ENCODE assay signal across 7 cellular contexts in the genomic region with DNA sequence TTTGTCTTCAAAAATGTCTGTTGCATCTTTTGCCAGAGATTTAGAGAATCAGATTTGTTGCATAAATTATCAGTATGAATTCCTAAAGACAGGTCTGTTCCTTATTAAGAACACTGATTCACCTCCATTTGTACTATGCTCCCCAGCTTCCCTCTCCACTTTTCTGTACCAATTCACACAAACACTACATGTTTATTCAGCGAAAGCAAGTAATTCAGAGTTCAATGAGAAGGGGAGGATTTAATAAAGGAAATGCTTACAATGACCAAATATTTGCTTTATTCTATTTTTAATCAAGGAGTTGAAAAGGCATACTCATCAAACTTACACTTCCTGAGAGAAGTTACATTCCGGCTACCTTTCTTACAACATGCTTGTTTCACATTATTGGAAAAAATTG.
DNase-seq lines count a peak whose midpoint lies in the region; ATAC-seq, FAIRE-seq and TF ChIP-seq lines count a peak whose summit lies in the region.
"Not testable (repeated sequence)": the region's sequence is repeated elsewhere in the genome, so short reads cannot be mapped to it uniquely, and the experiment has no call there.

No MANE protein-coding gene starts in this region.

- not testable (repeated sequence) for H3K9me3 ChIP-seq in PC-3 (ENCODE audit: low read length); endothelial cell of umbilical vein (replicated peaks; ENCODE audit: control insufficient read depth, insufficient read depth, low read length); left lung; right lobe of liver; lower lobe of right lung; upper lobe of right lung

- not testable (repeated sequence) for H3K9ac ChIP-seq in PC-3 (ENCODE audit: low read length); endothelial cell of umbilical vein (replicated peaks; ENCODE audit: extremely low read depth, insufficient read depth, low read length)

- not testable (repeated sequence) for H3K4me1 ChIP-seq in PC-3 (ENCODE audit: insufficient read depth, low read length); endothelial cell of umbilical vein (ENCODE audit: control insufficient read depth, extremely low read depth, insufficient read depth, low read length); left lung; right lobe of liver; lower lobe of right lung; upper lobe of right lung

- not testable (repeated sequence) for H3K4me2 ChIP-seq in PC-3 (ENCODE audit: low read length); endothelial cell of umbilical vein (ENCODE audit: insufficient read depth, low read length)

- not testable (repeated sequence) for TF ChIP-seq POLR2A in endothelial cell of umbilical vein (IDR thresholded peaks at IDR 0.05; ENCODE audit: low read depth, low read length); right lobe of liver (IDR thresholded peaks at IDR 0.05)

- H3K4me3 ChIP-seq in PC-3 (ENCODE audit: low read length); endothelial cell of umbilical vein (replicated peaks in 1 of 3; ENCODE audit: insufficient read depth in 1 of 3, low read depth in 1 of 3, low read length in 3 of 3); left lung; right lobe of liver; lower lobe of right lung; upper lobe of right lung: not testable (repeated sequence)

- not testable (repeated sequence) for TF ChIP-seq CTCF in PC-3 (conservative IDR thresholded peaks at IDR 0.05; ENCODE audit: low read depth, low read length); endothelial cell of umbilical vein (IDR thresholded peaks at IDR 0.05; ENCODE audit: extremely low read depth in 1 of 2, insufficient read depth in 1 of 2, low read depth in 1 of 2, low read length in 2 of 2); left lung (IDR thresholded peaks at IDR 0.05); right lobe of liver (IDR thresholded peaks at IDR 0.05); lower lobe of right lung (IDR thresholded peaks at IDR 0.05); upper lobe of right lung (IDR thresholded peaks at IDR 0.05)

- DNase-seq in PC-3; endothelial cell of umbilical vein (ENCODE audit: low read depth, low spot score); left lung; right lobe of liver; lower lobe of right lung; upper lobe of right lung: not testable (repeated sequence)

- WGBS in right lobe of liver (ENCODE audit: insufficient coverage, low coverage, low lambda C conversion rate, missing lambda C conversion rate) = 13% methylated on average over 1 of the region's 2 CpGs

- dilution Hi-C loops in endothelial cell of umbilical vein (cut with MboI; ENCODE audit: extremely low pct_ligation_motif_present, low sequenced_read_pairs) = not testable (repeated sequence)

- intact Hi-C loops in PC-3 (cut with micrococcal nuclease); endothelial cell of umbilical vein (cut with micrococcal nuclease); left lung (cut with DNase I); right lobe of liver (cut with DNase I); lower lobe of right lung (cut with DNase I); upper lobe of right lung (cut with DNase I): not testable (repeated sequence)

- H3K9me1 ChIP-seq in endothelial cell of umbilical vein (replicated peaks; ENCODE audit: control insufficient read depth, extremely low read depth, insufficient read depth, low read length) = not testable (repeated sequence)

- H3F3A ChIP-seq in PC-3 (ENCODE audit: low read length, unreplicated experiment) = not testable (repeated sequence)

- CTCF ChIA-PET in PC-3 (lab: Charles Lee); endothelial cell of umbilical vein (lab: Charles Lee): not testable (repeated sequence)

- not testable (repeated sequence) for H3K27me3 ChIP-seq in PC-3 (ENCODE audit: low read length); endothelial cell of umbilical vein (ENCODE audit: control insufficient read depth in 2 of 2, insufficient read depth in 2 of 2, low read length in 2 of 2); left lung; right lobe of liver; lower lobe of right lung (ENCODE audit: low read depth); upper lobe of right lung

- not testable (repeated sequence) for H2AFZ ChIP-seq in PC-3 (ENCODE audit: low read length); endothelial cell of umbilical vein (ENCODE audit: low read depth, low read length)

- POLR2A ChIA-PET in PC-3 (lab: Charles Lee; ENCODE audit: unreplicated experiment); endothelial cell of umbilical vein (lab: Charles Lee): not testable (repeated sequence)

- ATAC-seq in PC-3 = peak; percentile 53
- ATAC-seq in SK-N-SH treated with all-trans-retinoic acid at 6 μM for 48 hours = peak; percentile 44
- peak; percentile 69 for ATAC-seq in left lung
- ATAC-seq in right lobe of liver = peak in 3 of 4 donors; percentile 10 to 27 (median 19)
- ATAC-seq in lower lobe of right lung = peak; percentile 23 to 80
- ATAC-seq in upper lobe of right lung = peak; percentile 60

- not testable (repeated sequence) for H3K36me3 ChIP-seq in PC-3 (ENCODE audit: low read depth, low read length); endothelial cell of umbilical vein (ENCODE audit: control insufficient read depth in 2 of 2, extremely low read depth in 1 of 2, insufficient read depth in 2 of 2, low read length in 2 of 2); left lung; right lobe of liver; upper lobe of right lung
- peaks cover 16% of the 10 kb centered on the region for H3K36me3 ChIP-seq in lower lobe of right lung

- not testable (repeated sequence) for BruUV-seq in PC-3 (replicated peaks; lab: Mats Ljungman, UMichigan)
- TSS peak; percentile 16 for BruUV-seq in endothelial cell of umbilical vein (replicated peaks; lab: Mats Ljungman, UMichigan)

- not testable (repeated sequence) for H4K20me1 ChIP-seq in PC-3 (ENCODE audit: low read length); endothelial cell of umbilical vein (replicated peaks; ENCODE audit: control insufficient read depth, extremely low read depth, insufficient read depth, low read length)

- not testable (repeated sequence) for H3K9me2 ChIP-seq in PC-3 (replicated peaks; ENCODE audit: low read length)

- H3K79me2 ChIP-seq in PC-3 (ENCODE audit: low read length) = peaks cover 12% of the 10 kb centered on the region
- H3K79me2 ChIP-seq in endothelial cell of umbilical vein (ENCODE audit: control insufficient read depth, insufficient read depth, low read length) = not testable (repeated sequence)

- H3K27ac ChIP-seq in PC-3 (ENCODE audit: low read length); endothelial cell of umbilical vein (ENCODE audit: insufficient read depth, low read depth, low read length); left lung; right lobe of liver; lower lobe of right lung; upper lobe of right lung: not testable (repeated sequence)

- not testable (repeated sequence) for FAIRE-seq in endothelial cell of umbilical vein (lab: Jason Lieb, UNC)

Comparison
In these comparisons a context has a peak if more than half of its experiments do, and no peak if none do; other contexts are left out.
1. ATAC-seq: peak in every context shown above with its lines; median percentile 69 in left lung; 60 in upper lobe of right lung; 53 in PC-3; 52 in lower lobe of right lung; 44 in SK-N-SH treated with all-trans-retinoic acid at 6 μM for 48 hours; 19 in right lobe of liver.